ENCODE assay signal across 24 cellular contexts in the genomic region with DNA sequence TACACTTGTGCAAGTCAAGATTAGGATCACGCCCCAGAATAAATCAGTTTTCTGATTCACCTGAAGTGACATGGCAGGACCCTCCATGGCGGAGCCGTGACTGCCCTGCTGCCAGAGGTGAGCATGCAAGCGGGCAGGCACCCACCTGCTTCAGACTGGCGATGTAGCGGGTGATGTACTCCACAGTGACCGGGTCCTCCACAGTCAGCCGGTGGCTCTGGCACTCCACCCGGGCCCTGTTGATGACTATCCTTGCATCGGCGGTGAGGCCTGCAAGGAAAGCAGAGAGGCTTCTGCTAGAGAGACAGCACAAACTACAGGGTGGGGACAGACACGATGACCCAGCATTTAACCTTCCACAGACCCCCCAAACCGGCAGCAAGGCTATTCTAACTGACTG. TPM values are rescaled to one million over a fixed set of nuclear protein-coding genes. Genes with fewer than 3 reads are reported as not detected.
DNase-seq lines count a peak whose midpoint lies in the region; ATAC-seq, FAIRE-seq and TF ChIP-seq lines count a peak whose summit lies in the region.
"Had no signal": no experiment of that assay in that cellular context is flagged by ENCODE, and none has a peak within 500 bp of the region (broad histone marks: within the 10 kb centered on the region; RNA-seq: fewer than 3 reads in every experiment).

No MANE protein-coding gene starts in this region.

- H3K9me3 ChIP-seq in CD4-positive, CD25-positive, alpha-beta regulatory T cell (ENCODE audit: control insufficient read depth in 2 of 2, low read length in 2 of 2) = no peaks in the 10 kb centered on the region
- H3K9me3 ChIP-seq in CD4-positive, alpha-beta memory T cell (ENCODE audit: control insufficient read depth in 1 of 2, low read length in 2 of 2) = no peaks in the 10 kb centered on the region
- H3K9me3 ChIP-seq in MG63 = no peaks in the 10 kb centered on the region
- no peaks in the 10 kb centered on the region for H3K9me3 ChIP-seq in small intestine (ENCODE audit: control insufficient read depth, low read depth)

- no peak for TF ChIP-seq CTCF in endothelial cell (IDR thresholded peaks at IDR 0.05; ENCODE audit: unreplicated experiment)

- peaks cover 62% of the 10 kb centered on the region for H3K36me3 ChIP-seq in CD4-positive, CD25-positive, alpha-beta regulatory T cell (ENCODE audit: control insufficient read depth, insufficient read depth, low read length)
- H3K36me3 ChIP-seq in CD4-positive, alpha-beta memory T cell (ENCODE audit: insufficient read depth, low read length) = peaks cover 58% of the 10 kb centered on the region
- H3K36me3 ChIP-seq in MG63 = peaks cover 79% of the 10 kb centered on the region
- H3K36me3 ChIP-seq in small intestine (ENCODE audit: control insufficient read depth in 2 of 2, insufficient read depth in 2 of 2, low read length in 2 of 2) = peaks cover 19 to 22% of the 10 kb centered on the region in 2 donors

- H3K27me3 ChIP-seq in CD4-positive, CD25-positive, alpha-beta regulatory T cell (ENCODE audit: control insufficient read depth, insufficient read depth, low read length) = no peaks in the 10 kb centered on the region
- no peaks in the 10 kb centered on the region for H3K27me3 ChIP-seq in CD4-positive, alpha-beta memory T cell (ENCODE audit: insufficient read depth, low read length)
- H3K27me3 ChIP-seq in MG63 = no peaks in the 10 kb centered on the region
- no peaks in the 10 kb centered on the region for H3K27me3 ChIP-seq in small intestine (ENCODE audit: control insufficient read depth in 2 of 2, insufficient read depth in 2 of 2, low read length in 2 of 2)

- no peak overlapping the region for H3K4me3 ChIP-seq in CD4-positive, CD25-positive, alpha-beta regulatory T cell (ENCODE audit: low read depth, low read length)
- H3K4me3 ChIP-seq in CD4-positive, alpha-beta memory T cell (ENCODE audit: low read length in 2 of 2) = no peak overlapping the region
- H3K4me3 ChIP-seq in MG63 (no peak overlapping the region), small intestine (ENCODE audit: low read depth in 1 of 2, low read length in 2 of 2) (no peak overlapping the region)
- H3K4me3 ChIP-seq: coronary artery, lung, smooth muscle cell had no signal

- H3K4me3 Mint-ChIP-seq in CD4-positive, CD25-positive, alpha-beta regulatory T cell = peak overlapping the region in 2 of 4 donors; percentile 39 to 97
- H3K4me3 Mint-ChIP-seq in CD4-positive, alpha-beta memory T cell = no peak overlapping the region
- H3K4me3 Mint-ChIP-seq in activated CD4-positive, alpha-beta memory T cell treated with anti-CD3 and anti-CD28 coated beads for 36 hours = no peak overlapping the region
- peak overlapping the region; percentile 49 for H3K4me3 Mint-ChIP-seq in endothelial cell (ENCODE audit: unreplicated experiment)
- H3K4me3 Mint-ChIP-seq: CD8-positive, alpha-beta T cell; stimulated activated naive B cell treated with anti-CD40 and anti-IgM and Interleukin-4, amounts not matched to agents 10 μg/mL and 1 μg/mL and 100 μg/mL, for 72 hours had no signal

- FAIRE-seq in small intestine (lab: Jason Lieb, UNC) = no peak
- FAIRE-seq: endometrium, TTC549 had no signal

- intact Hi-C loops in CD4-positive, alpha-beta memory T cell (cut with micrococcal nuclease) = loop anchor here (5.0 kb wide), 2 partner anchors 112 to 243 kb away; no protein-coding TSS in a partner anchor
- intact Hi-C loops in activated CD4-positive, alpha-beta memory T cell treated with anti-CD3 and anti-CD28 coated beads for 36 hours (cut with micrococcal nuclease) = loop anchor here (5.0 kb wide), 1 partner anchor 248 kb away; the partner anchor contains the start of gene RPS21

- H3K27me3 Mint-ChIP-seq in CD4-positive, CD25-positive, alpha-beta regulatory T cell = peaks cover 5% of the 10 kb centered on the region
- no peaks in the 10 kb centered on the region for H3K27me3 Mint-ChIP-seq in CD4-positive, alpha-beta memory T cell
- no peaks in the 10 kb centered on the region for H3K27me3 Mint-ChIP-seq in activated CD4-positive, alpha-beta memory T cell treated with anti-CD3 and anti-CD28 coated beads for 36 hours
- peaks cover 18% of the 10 kb centered on the region for H3K27me3 Mint-ChIP-seq in endothelial cell (ENCODE audit: unreplicated experiment)
- H3K27me3 Mint-ChIP-seq: activated CD4-positive, alpha-beta T cell treated with anti-CD3 and anti-CD28 coated beads, Interleukin-2, amount 10 ng/mL, durations not matched to agents 24 days and 14 days; activated naive CD8-positive, alpha-beta T cell treated with anti-CD3 and anti-CD28 coated beads, Interleukin-2, amount 10 ng/mL, durations not matched to agents 7 days and 5 days; stimulated activated naive B cell treated with anti-CD40 and anti-IgM and Interleukin-4, amounts not matched to agents 10 μg/mL and 1 μg/mL and 100 μg/mL, for 72 hours had no signal

- H3K4me1 ChIP-seq in CD4-positive, CD25-positive, alpha-beta regulatory T cell (ENCODE audit: control insufficient read depth, insufficient read depth, low read length, poor library complexity, severe bottlenecking) = peaks cover 29% of the 10 kb centered on the region
- H3K4me1 ChIP-seq in CD4-positive, alpha-beta memory T cell (ENCODE audit: insufficient read depth, low read length) = peaks cover 27% of the 10 kb centered on the region
- H3K4me1 ChIP-seq in small intestine (ENCODE audit: control insufficient read depth in 2 of 2, insufficient read depth in 1 of 2, low read depth in 1 of 2, low read length in 1 of 2) = peaks cover 2 to 6% of the 10 kb centered on the region in 2 donors

- H3K27ac Mint-ChIP-seq in CD4-positive, CD25-positive, alpha-beta regulatory T cell = peak overlapping the region in 1 of 3 donors; percentile 96
- peak overlapping the region in 5 of 7 donors; percentile 66 to 94 (median 74) for H3K27ac Mint-ChIP-seq in CD4-positive, alpha-beta memory T cell
- H3K27ac Mint-ChIP-seq in activated CD4-positive, alpha-beta memory T cell treated with anti-CD3 and anti-CD28 coated beads for 36 hours = peak overlapping the region; percentile 62
- H3K27ac Mint-ChIP-seq in endothelial cell (ENCODE audit: unreplicated experiment) = peak overlapping the region; percentile 42

- WGBS in small intestine, 3 donors = 88 to 93% (median 92%) methylated on average over 13 of the region's 13 CpGs

- DNase-seq in CD4-positive, CD25-positive, alpha-beta regulatory T cell = no peak
- DNase-seq in CD4-positive, alpha-beta memory T cell = no peak
- DNase-seq in activated CD4-positive, alpha-beta memory T cell treated with anti-CD3 and anti-CD28 coated beads for 36 hours = no peak
- no peak for DNase-seq in endothelial cell (ENCODE audit: low spot score)
- no peak for DNase-seq in MG63
- no peak for DNase-seq in small intestine
- DNase-seq in NCI-H510A (lab: John Stamatoyannopoulos, UW) = no peak
- DNase-seq: activated CD4-positive, alpha-beta T cell treated with anti-CD3 and anti-CD28 coated beads, Interleukin-2, amount 10 ng/mL, durations not matched to agents 24 days and 14 days; activated naive CD8-positive, alpha-beta T cell treated with anti-CD3 and anti-CD28 coated beads, Interleukin-2, amount 10 ng/mL, durations not matched to agents 7 days and 5 days; activated T-cell treated with anti-CD3 and anti-CD28 coated beads for 4 hours; CD8-positive, alpha-beta T cell; GDM1; kidney glomerular epithelial cell; NCI-H187; NCI-H774; OCI-M1; SIG-M5; stimulated activated naive B cell treated with anti-CD40 and anti-IgM and Interleukin-4, amounts not matched to agents 10 μg/mL and 1 μg/mL and 100 μg/mL, for 72 hours had no signal

- peak overlapping the region; percentile 18 for H3K27ac ChIP-seq in CD4-positive, CD25-positive, alpha-beta regulatory T cell (ENCODE audit: insufficient read depth, low read length, poor library complexity, severe bottlenecking)
- peak overlapping the region; percentile 66 for H3K27ac ChIP-seq in CD4-positive, alpha-beta memory T cell (ENCODE audit: low read depth, low read length)
- no peak overlapping the region for H3K27ac ChIP-seq in small intestine (ENCODE audit: low read depth in 1 of 2, low read length in 1 of 2)
- H3K27ac ChIP-seq: coronary artery, KMS-11 had no signal

- POLR2A ChIA-PET in CD4-positive, alpha-beta memory T cell (lab: Charles Lee; ENCODE audit: partially characterized antibody) = interaction anchor here (1.0 to 1.2 kb wide), 2 partner anchors 18 to 129 kb away, joined by 4 read pairs; no protein-coding TSS in a partner anchor
- POLR2A ChIA-PET in activated CD4-positive, alpha-beta memory T cell treated with anti-CD3 and anti-CD28 coated beads for 36 hours (lab: Charles Lee) = no interaction called here

- peaks cover 29% of the 10 kb centered on the region for H3K36me3 Mint-ChIP-seq in CD4-positive, CD25-positive, alpha-beta regulatory T cell
- peaks cover 23 to 75% of the 10 kb centered on the region in 2 donors for H3K36me3 Mint-ChIP-seq in CD4-positive, alpha-beta memory T cell
- H3K36me3 Mint-ChIP-seq in activated CD4-positive, alpha-beta memory T cell treated with anti-CD3 and anti-CD28 coated beads for 36 hours = peaks cover 46% of the 10 kb centered on the region
- H3K36me3 Mint-ChIP-seq in endothelial cell (ENCODE audit: low read depth, unreplicated experiment) = peaks cover 47% of the 10 kb centered on the region

- no peaks in the 10 kb centered on the region for H3K9me3 Mint-ChIP-seq in CD4-positive, CD25-positive, alpha-beta regulatory T cell
- peaks cover 0 to 2% (median 0%) of the 10 kb centered on the region in 8 donors for H3K9me3 Mint-ChIP-seq in CD4-positive, alpha-beta memory T cell
- H3K9me3 Mint-ChIP-seq in activated CD4-positive, alpha-beta memory T cell treated with anti-CD3 and anti-CD28 coated beads for 36 hours = no peaks in the 10 kb centered on the region
- no peaks in the 10 kb centered on the region for H3K9me3 Mint-ChIP-seq in endothelial cell (ENCODE audit: unreplicated experiment)
- H3K9me3 Mint-ChIP-seq: activated CD4-positive, alpha-beta T cell treated with anti-CD3 and anti-CD28 coated beads, Interleukin-2, amount 10 ng/mL, durations not matched to agents 24 days and 14 days; activated naive CD8-positive, alpha-beta T cell treated with anti-CD3 and anti-CD28 coated beads, Interleukin-2, amount 10 ng/mL, durations not matched to agents 7 days and 5 days; CD8-positive, alpha-beta T cell; stimulated activated naive B cell treated with anti-CD40 and anti-IgM and Interleukin-4, amounts not matched to agents 10 μg/mL and 1 μg/mL and 100 μg/mL, for 72 hours had no signal

- ATAC-seq in CD4-positive, CD25-positive, alpha-beta regulatory T cell (ENCODE audit: low read depth in 2 of 2) = no peak
- ATAC-seq: CD8-positive, alpha-beta T cell; stimulated activated naive B cell treated with anti-CD40 and anti-IgM and Interleukin-4, amounts not matched to agents 10 μg/mL and 1 μg/mL and 100 μg/mL, for 72 hours had no signal

- H3K4me1 Mint-ChIP-seq in CD4-positive, CD25-positive, alpha-beta regulatory T cell = peaks cover 5 to 50% (median 40%) of the 10 kb centered on the region in 4 donors
- H3K4me1 Mint-ChIP-seq in CD4-positive, alpha-beta memory T cell = peaks cover 29 to 59% (median 36%) of the 10 kb centered on the region in 4 donors
- H3K4me1 Mint-ChIP-seq in activated CD4-positive, alpha-beta memory T cell treated with anti-CD3 and anti-CD28 coated beads for 36 hours (ENCODE audit: low read depth) = peaks cover 36% of the 10 kb centered on the region
- H3K4me1 Mint-ChIP-seq in endothelial cell (ENCODE audit: unreplicated experiment) = peaks cover 21% of the 10 kb centered on the region

- CTCF ChIA-PET in CD4-positive, alpha-beta memory T cell (lab: Charles Lee; ENCODE audit: partially characterized antibody) = interaction anchor here (6.8 kb wide), 1 partner anchor 129 kb away, joined by 114 read pairs; no protein-coding TSS in a partner anchor
- CTCF ChIA-PET in activated CD4-positive, alpha-beta memory T cell treated with anti-CD3 and anti-CD28 coated beads for 36 hours (lab: Charles Lee) = no interaction called here

RNA-seq across cellular contexts. Expression of gene PSMA7, which starts 3.6 kb away (rescaled TPM):
- 172 TPM for total RNA-seq in CD4-positive, CD25-positive, alpha-beta regulatory T cell
- polyA plus RNA-seq in CD4-positive, CD25-positive, alpha-beta regulatory T cell = 100 to 1,000 TPM; 512 to 670 (median 608) TPM
- total RNA-seq in CD4-positive, alpha-beta memory T cell = 100 to 1,000 TPM; 182 to 190 TPM
- 100 to 1,000 TPM; 437 to 598 TPM for polyA plus RNA-seq in CD4-positive, alpha-beta memory T cell
- 100 to 1,000 TPM; 301 to 316 TPM for total RNA-seq in activated CD4-positive, alpha-beta memory T cell treated with anti-CD3 and anti-CD28 coated beads for 36 hours
- total RNA-seq in endothelial cell (ENCODE audit: unreplicated experiment) = 302 TPM
- 1,085 and 1,523 TPM in 2 replicates for total RNA-seq in MG63 (2014; rRNA removed; shearing (Covaris generic); ENCODE audit: low replicate concordance)
- polyA plus RNA-seq in small intestine = 100 to 1,000 TPM; 307 to 378 (median 313) TPM

RNA-seq across cellular contexts. Expression of gene SS18L1, which starts 3.9 kb away (rescaled TPM):
- total RNA-seq in CD4-positive, CD25-positive, alpha-beta regulatory T cell = 21.0 TPM
- polyA plus RNA-seq in CD4-positive, CD25-positive, alpha-beta regulatory T cell = under 1 TPM; 0.39 to 0.98 (median 0.73) TPM
- total RNA-seq in CD4-positive, alpha-beta memory T cell = 10 to 100 TPM; 22.7 to 24.8 TPM
- polyA plus RNA-seq in CD4-positive, alpha-beta memory T cell = 1 to 10 TPM in 1 of 2 donors, under 1 TPM in 1; 0.71 to 1.4 TPM
- total RNA-seq in activated CD4-positive, alpha-beta memory T cell treated with anti-CD3 and anti-CD28 coated beads for 36 hours = 10 to 100 TPM; 13.7 to 15.2 TPM
- total RNA-seq in endothelial cell (ENCODE audit: unreplicated experiment) = 17.5 TPM
- 5.8 and 7.5 TPM in 2 replicates for total RNA-seq in MG63 (2014; rRNA removed; shearing (Covaris generic); ENCODE audit: low replicate concordance)
- polyA plus RNA-seq in small intestine = 10 to 100 TPM in 1 of 3 donors, 1 to 10 TPM in 2; 7.5 to 13.0 (median 9.7) TPM

RNA-seq across cellular contexts. Expression of gene LSM14B, which starts 17.4 kb away (rescaled TPM):
- total RNA-seq in CD4-positive, CD25-positive, alpha-beta regulatory T cell = 33.7 TPM
- 1 to 10 TPM in 2 of 4 donors, under 1 TPM in 2; 0.65 to 1.9 (median 1.0) TPM for polyA plus RNA-seq in CD4-positive, CD25-positive, alpha-beta regulatory T cell
- 10 to 100 TPM; 48.5 to 50.3 TPM for total RNA-seq in CD4-positive, alpha-beta memory T cell
- 1 to 10 TPM in 1 of 2 donors, under 1 TPM in 1; 0.78 to 1.2 TPM for polyA plus RNA-seq in CD4-positive, alpha-beta memory T cell
- 10 to 100 TPM; 33.4 to 35.1 TPM for total RNA-seq in activated CD4-positive, alpha-beta memory T cell treated with anti-CD3 and anti-CD28 coated beads for 36 hours
- total RNA-seq in endothelial cell (ENCODE audit: unreplicated experiment) = 35.3 TPM
- total RNA-seq in MG63 (2014; rRNA removed; shearing (Covaris generic); ENCODE audit: low replicate concordance) = 59.2 and 81.7 TPM in 2 replicates
- 10 to 100 TPM; 11.9 to 23.3 (median 13.0) TPM for polyA plus RNA-seq in small intestine

RNA-seq across cellular contexts. Expression of gene MTG2, which starts 43.2 kb away (rescaled TPM):
- 17.5 TPM for total RNA-seq in CD4-positive, CD25-positive, alpha-beta regulatory T cell
- polyA plus RNA-seq in CD4-positive, CD25-positive, alpha-beta regulatory T cell = 10 to 100 TPM; 18.7 to 23.6 (median 20.4) TPM
- 10 to 100 TPM; 48.5 to 50.7 TPM for total RNA-seq in CD4-positive, alpha-beta memory T cell
- polyA plus RNA-seq in CD4-positive, alpha-beta memory T cell = 10 to 100 TPM; 15.9 to 23.9 TPM
- total RNA-seq in activated CD4-positive, alpha-beta memory T cell treated with anti-CD3 and anti-CD28 coated beads for 36 hours = 10 to 100 TPM; 31.4 to 32.5 TPM
- total RNA-seq in endothelial cell (ENCODE audit: unreplicated experiment) = 20.2 TPM
- 87.3 and 102 TPM in 2 replicates for total RNA-seq in MG63 (2014; rRNA removed; shearing (Covaris generic); ENCODE audit: low replicate concordance)
- polyA plus RNA-seq in small intestine = 10 to 100 TPM; 24.9 to 39.4 (median 34.4) TPM

Comparison
In these comparisons a context has a peak if more than half of its experiments do, and no peak if none do; other contexts are left out.
1. H3K27ac ChIP-seq: peak in CD4-positive, CD25-positive, alpha-beta regulatory T cell (single experiment) and CD4-positive, alpha-beta memory T cell (single experiment); none in small intestine (0 of 2).